In genomic region chr14:90434370-90435020, GRCh38 we compare ENCODE assay signal across 24 cellular contexts.
"Had no signal": no experiment of that assay in that cellular context is flagged by ENCODE, and none has a peak within 500 bp of the region (broad histone marks: within the 10 kb centered on the region; RNA-seq: fewer than 3 reads in every experiment).

No MANE protein-coding gene starts in this region.

- H3K4me1 ChIP-seq: Peyer's patch, SJCRH30 had no signal

- DNase-seq: IMR-90, Karpas-422, KG1, MG63, NCI-H1092 treated with DMSO at 0.1 percent for 48 hours, NCI-H1436, NCI-H187, NCI-H2029, NCI-H2081 treated with DMSO at 0.1 percent for 48 hours, NCI-H2171, NCI-H226, NCI-H446, NCI-H510A, NCI-H524 treated with DMSO at 0.1 percent for 48 hours, NCI-H69, NCI-H774, OCI-M1, PC-9, Peyer's patch, SHP77 treated with DMSO at 0.1 percent for 48 hours, SJCRH30 had no signal

- H3K9me3 ChIP-seq: MG63, Peyer's patch, SJCRH30 had no signal

- H3K36me3 ChIP-seq: MG63, Peyer's patch, SJCRH30 had no signal

- ATAC-seq: HepG2, Right ventricle myocardium inferior, SK-N-SH treated with all-trans-retinoic acid at 6 μM for 48 hours had no signal

- H3K4me3 ChIP-seq: MG63, PC-9, Peyer's patch, SJCRH30 had no signal

- H3K27me3 ChIP-seq: MG63, Peyer's patch, SJCRH30 had no signal

- H3K27ac ChIP-seq: PC-9, Peyer's patch, SJCRH30 had no signal
